23 cellular contexts compared by ENCODE assay signal in the genomic region with DNA sequence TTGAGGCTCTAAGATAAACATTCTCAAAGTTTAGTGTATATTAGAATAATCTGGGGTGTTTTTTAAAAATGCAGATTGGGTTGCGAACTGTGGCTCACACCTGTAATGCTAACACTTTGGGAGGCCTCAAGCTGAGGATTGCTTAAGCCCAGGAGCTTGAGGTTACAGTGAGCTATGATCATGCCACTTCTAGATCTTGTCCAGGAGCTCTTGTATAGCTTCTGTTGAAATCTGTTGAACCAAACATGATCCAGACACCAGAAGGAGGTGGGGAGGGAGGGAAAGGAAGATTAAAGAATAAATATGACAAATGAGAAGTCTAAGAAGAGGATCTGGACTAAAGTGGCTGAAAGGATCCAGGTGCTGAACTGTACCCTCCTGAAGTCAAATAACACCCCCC. TPM values are rescaled to one million over a fixed set of nuclear protein-coding genes. Genes with fewer than 3 reads are reported as not detected.
DNase-seq lines count a peak whose midpoint lies in the region; ATAC-seq and TF ChIP-seq lines count a peak whose summit lies in the region.
"Had no signal": no experiment of that assay in that cellular context is flagged by ENCODE, and none has a peak within 500 bp of the region (broad histone marks: within the 10 kb centered on the region; RNA-seq: fewer than 3 reads in every experiment).

No MANE protein-coding gene starts in this region.

- H3K4me3 ChIP-seq in rectal smooth muscle tissue (ENCODE audit: low read length): no peak overlapping the region
- no peak overlapping the region for H3K4me3 ChIP-seq in transverse colon
- no peak overlapping the region for H3K4me3 ChIP-seq in dorsolateral prefrontal cortex
- H3K4me3 ChIP-seq: A549; BLaER1 treated with 17β-estradiol and CSF1 and Interleukin-3, amounts not matched to agents 10 nM and 100 nM; GM12878; GM23248 had no signal

- intact Hi-C loops in transverse colon (cut with DNase I; ENCODE audit: low total_unique reads): no loop called here
- intact Hi-C loops in dorsolateral prefrontal cortex (cut with DNase I): no loop called here

- ATAC-seq in activated naive CD8-positive, alpha-beta T cell treated with anti-CD3 and anti-CD28 coated beads, Interleukin-2, amount 10 ng/mL, durations not matched to agents 7 days and 5 days (ENCODE audit: low read depth): no peak
- ATAC-seq: A549, GM12878, HCT116 had no signal

- H3K9me3 ChIP-seq in transverse colon: no peaks in the 10 kb centered on the region
- H3K9me3 ChIP-seq: A549; BE2C; BLaER1 treated with 17β-estradiol and CSF1 and Interleukin-3, amounts not matched to agents 10 nM and 100 nM had no signal

- H3K27me3 Mint-ChIP-seq in activated naive CD8-positive, alpha-beta T cell treated with anti-CD3 and anti-CD28 coated beads, Interleukin-2, amount 10 ng/mL, durations not matched to agents 7 days and 5 days: no peaks in the 10 kb centered on the region
- no peaks in the 10 kb centered on the region for H3K27me3 Mint-ChIP-seq in activated naive CD8-positive, alpha-beta T cell treated with anti-CD3 and anti-CD28 coated beads for 36 hours
- H3K27me3 Mint-ChIP-seq: CD4-positive, alpha-beta T cell; CD8-positive, alpha-beta memory T cell had no signal

- POLR2A ChIA-PET in activated naive CD8-positive, alpha-beta T cell treated with anti-CD3 and anti-CD28 coated beads, Interleukin-2, amount 10 ng/mL, durations not matched to agents 7 days and 5 days (lab: Charles Lee): interaction anchor here (0.6 kb wide), 1 partner anchor 29 kb away, joined by 3 read pairs; no protein-coding TSS in a partner anchor

- H3K27me3 ChIP-seq in rectal smooth muscle tissue (ENCODE audit: control insufficient read depth, insufficient read depth, low read length) (no peaks in the 10 kb centered on the region), transverse colon (no peaks in the 10 kb centered on the region), dorsolateral prefrontal cortex (no peaks in the 10 kb centered on the region)
- H3K27me3 ChIP-seq: BLaER1 treated with 17β-estradiol and CSF1 and Interleukin-3, amounts not matched to agents 10 nM and 100 nM had no signal

- TF ChIP-seq EP300 in transverse colon (IDR thresholded peaks at IDR 0.05; ENCODE audit: low read depth): peak; percentile 42

- peaks cover 7% of the 10 kb centered on the region for H3K36me3 Mint-ChIP-seq in activated naive CD8-positive, alpha-beta T cell treated with anti-CD3 and anti-CD28 coated beads, Interleukin-2, amount 10 ng/mL, durations not matched to agents 7 days and 5 days
- H3K36me3 Mint-ChIP-seq in activated naive CD8-positive, alpha-beta T cell treated with anti-CD3 and anti-CD28 coated beads for 36 hours: peaks cover 2% of the 10 kb centered on the region

- peak overlapping the region; percentile 69 for H3K27ac ChIP-seq in rectal smooth muscle tissue (ENCODE audit: low read depth, low read length)
- peak overlapping the region in 2 of 4 donors; percentile 43 to 75 for H3K27ac ChIP-seq in transverse colon
- no peak overlapping the region for H3K27ac ChIP-seq in dorsolateral prefrontal cortex
- H3K27ac ChIP-seq: A549; BLaER1 treated with 17β-estradiol and CSF1 and Interleukin-3, amounts not matched to agents 10 nM and 100 nM; GM23248 had no signal

- DNase-seq in activated naive CD8-positive, alpha-beta T cell treated with anti-CD3 and anti-CD28 coated beads, Interleukin-2, amount 10 ng/mL, durations not matched to agents 7 days and 5 days: no peak
- DNase-seq in activated naive CD8-positive, alpha-beta T cell treated with anti-CD3 and anti-CD28 coated beads for 36 hours: no peak
- peak; percentile 9 for DNase-seq in amniotic epithelial cell (ENCODE audit: low read depth)
- no peak for DNase-seq in transverse colon
- DNase-seq in EL: no peak
- no peak for DNase-seq in dorsolateral prefrontal cortex
- DNase-seq: 8988T; ACHN; AML-193; BE2C; CD4-positive, alpha-beta T cell; CD8-positive, alpha-beta memory T cell; DMS 273 treated with DMSO at 0.1 percent for 48 hours; DMS79 treated with DMSO at 0.1 percent for 48 hours; GM23248; H9 had no signal

- 91% methylated on average over 1 of the region's 1 CpG; no CpG with 5 or more reads in 1 of the 2 donors for WGBS in transverse colon (ENCODE audit: low coverage in 1 of 2), 2 donors

- no peak for TF ChIP-seq POLR2A in transverse colon (IDR thresholded peaks at IDR 0.05)

- H3K4me3 Mint-ChIP-seq in activated naive CD8-positive, alpha-beta T cell treated with anti-CD3 and anti-CD28 coated beads, Interleukin-2, amount 10 ng/mL, durations not matched to agents 7 days and 5 days: no peak overlapping the region
- no peak overlapping the region for H3K4me3 Mint-ChIP-seq in activated naive CD8-positive, alpha-beta T cell treated with anti-CD3 and anti-CD28 coated beads for 36 hours
- H3K4me3 Mint-ChIP-seq: CD14-positive monocyte; CD4-positive, alpha-beta T cell; CD8-positive, alpha-beta memory T cell; H9 had no signal

- H3K4me1 Mint-ChIP-seq in activated naive CD8-positive, alpha-beta T cell treated with anti-CD3 and anti-CD28 coated beads, Interleukin-2, amount 10 ng/mL, durations not matched to agents 7 days and 5 days: peaks cover 32% of the 10 kb centered on the region
- H3K4me1 Mint-ChIP-seq in activated naive CD8-positive, alpha-beta T cell treated with anti-CD3 and anti-CD28 coated beads for 36 hours: peaks cover 28% of the 10 kb centered on the region

- H3K27ac Mint-ChIP-seq in activated naive CD8-positive, alpha-beta T cell treated with anti-CD3 and anti-CD28 coated beads, Interleukin-2, amount 10 ng/mL, durations not matched to agents 7 days and 5 days: peak overlapping the region; percentile 7
- no peak overlapping the region for H3K27ac Mint-ChIP-seq in activated naive CD8-positive, alpha-beta T cell treated with anti-CD3 and anti-CD28 coated beads for 36 hours
- H3K27ac Mint-ChIP-seq: H9 had no signal

- H3K9ac ChIP-seq in rectal smooth muscle tissue (ENCODE audit: low read length): no peak overlapping the region
- H3K9ac ChIP-seq: BLaER1 treated with 17β-estradiol and CSF1 and Interleukin-3, amounts not matched to agents 10 nM and 100 nM; GM23248 had no signal

- TF ChIP-seq CTCF in transverse colon (IDR thresholded peaks at IDR 0.05) (no peak), dorsolateral prefrontal cortex (IDR thresholded peaks at IDR 0.05 in 54 of 56, conservative IDR thresholded peaks at IDR 0.05 in 2 of 56; ENCODE audit: low read depth in 1 of 56, partially characterized antibody in 56 of 56) (no peak)

- no peaks in the 10 kb centered on the region for H3K9me3 Mint-ChIP-seq in activated naive CD8-positive, alpha-beta T cell treated with anti-CD3 and anti-CD28 coated beads, Interleukin-2, amount 10 ng/mL, durations not matched to agents 7 days and 5 days
- H3K9me3 Mint-ChIP-seq in activated naive CD8-positive, alpha-beta T cell treated with anti-CD3 and anti-CD28 coated beads for 36 hours: no peaks in the 10 kb centered on the region
- H3K9me3 Mint-ChIP-seq: CD4-positive, alpha-beta T cell; CD8-positive, alpha-beta memory T cell; H9 had no signal

- no peaks in the 10 kb centered on the region for H3K36me3 ChIP-seq in rectal smooth muscle tissue (ENCODE audit: control insufficient read depth, insufficient read depth, low read length)
- no peaks in the 10 kb centered on the region for H3K36me3 ChIP-seq in transverse colon
- H3K36me3 ChIP-seq: BE2C had no signal

- in situ Hi-C loops in transverse colon (cut with MboI; ENCODE audit: low pct_ligation_motif_present in 1 of 4, low pct_unique_long_range_greater_than_20kb in 1 of 4, low sequenced_read_pairs in 3 of 4): no loop called here

- H3K4me1 ChIP-seq in rectal smooth muscle tissue (ENCODE audit: control insufficient read depth, insufficient read depth, low read length) (peaks cover 7% of the 10 kb centered on the region), transverse colon (peaks cover 0 to 22% (median 3%) of the 10 kb centered on the region in 4 donors)
- H3K4me1 ChIP-seq: BE2C had no signal

RNA-seq across cellular contexts. Expression of a gene that starts 14.4 kb away (rescaled TPM):
- total RNA-seq in activated naive CD8-positive, alpha-beta T cell treated with anti-CD3 and anti-CD28 coated beads, Interleukin-2, amount 10 ng/mL, durations not matched to agents 7 days and 5 days: 10 to 100 TPM; 19.6 to 20.5 TPM
- 10 to 100 TPM in 1 of 2 experiments, 1 to 10 TPM in 1; 9.6 to 10.7 TPM for total RNA-seq in activated naive CD8-positive, alpha-beta T cell treated with anti-CD3 and anti-CD28 coated beads for 36 hours
- total RNA-seq in transverse colon (1 to 10 TPM; 1.2 to 4.0 (median 2.6) TPM), dorsolateral prefrontal cortex (100 to 1,000 TPM in 3 of 120 experiments, 10 to 100 TPM in 117; 22.6 to 106 (median 74.9) TPM)
- total RNA-seq: GM23248 had no signal

RNA-seq across cellular contexts. Expression of a gene that starts 24.7 kb away (rescaled TPM):
- total RNA-seq in activated naive CD8-positive, alpha-beta T cell treated with anti-CD3 and anti-CD28 coated beads, Interleukin-2, amount 10 ng/mL, durations not matched to agents 7 days and 5 days: not detected
- not detected for total RNA-seq in activated naive CD8-positive, alpha-beta T cell treated with anti-CD3 and anti-CD28 coated beads for 36 hours
- total RNA-seq in transverse colon (10 to 100 TPM in 1 of 4 donors, 1 to 10 TPM in 3; 3.3 to 67.0 (median 4.0) TPM), dorsolateral prefrontal cortex (10 to 100 TPM; 12.7 to 51.0 (median 26.3) TPM)
- total RNA-seq: CD4-positive, alpha-beta T cell; CD8-positive, alpha-beta memory T cell; Daoy; GM12878; GM23248 had no signal

Comparison
In these comparisons a context has a peak if more than half of its experiments do, and no peak if none do; other contexts are left out.
1. RNA of a gene that starts 24.7 kb away (total RNA-seq): 12.7 to 51.0 TPM in dorsolateral prefrontal cortex and 3.3 to 67.0 TPM in transverse colon; not detected in activated naive CD8-positive, alpha-beta T cell treated with anti-CD3 and anti-CD28 coated beads, Interleukin-2, amount 10 ng/mL, durations not matched to agents 7 days and 5 days and not detected in activated naive CD8-positive, alpha-beta T cell treated with anti-CD3 and anti-CD28 coated beads for 36 hours; every median in the first group is over 4 times any median in the second.